Comparison of ENCODE assay signal across 1 cellular context in genomic region chr2:174350018-174350417, GRCh38.
TF ChIP-seq lines count a peak whose summit lies in the region.

No MANE protein-coding gene starts in this region.

TF ChIP-seq in H1, 55 proteins besides CTCF, POLR2A, EP300 and RAD21 (continued from another document):
- TF ChIP-seq, protein P1, sequence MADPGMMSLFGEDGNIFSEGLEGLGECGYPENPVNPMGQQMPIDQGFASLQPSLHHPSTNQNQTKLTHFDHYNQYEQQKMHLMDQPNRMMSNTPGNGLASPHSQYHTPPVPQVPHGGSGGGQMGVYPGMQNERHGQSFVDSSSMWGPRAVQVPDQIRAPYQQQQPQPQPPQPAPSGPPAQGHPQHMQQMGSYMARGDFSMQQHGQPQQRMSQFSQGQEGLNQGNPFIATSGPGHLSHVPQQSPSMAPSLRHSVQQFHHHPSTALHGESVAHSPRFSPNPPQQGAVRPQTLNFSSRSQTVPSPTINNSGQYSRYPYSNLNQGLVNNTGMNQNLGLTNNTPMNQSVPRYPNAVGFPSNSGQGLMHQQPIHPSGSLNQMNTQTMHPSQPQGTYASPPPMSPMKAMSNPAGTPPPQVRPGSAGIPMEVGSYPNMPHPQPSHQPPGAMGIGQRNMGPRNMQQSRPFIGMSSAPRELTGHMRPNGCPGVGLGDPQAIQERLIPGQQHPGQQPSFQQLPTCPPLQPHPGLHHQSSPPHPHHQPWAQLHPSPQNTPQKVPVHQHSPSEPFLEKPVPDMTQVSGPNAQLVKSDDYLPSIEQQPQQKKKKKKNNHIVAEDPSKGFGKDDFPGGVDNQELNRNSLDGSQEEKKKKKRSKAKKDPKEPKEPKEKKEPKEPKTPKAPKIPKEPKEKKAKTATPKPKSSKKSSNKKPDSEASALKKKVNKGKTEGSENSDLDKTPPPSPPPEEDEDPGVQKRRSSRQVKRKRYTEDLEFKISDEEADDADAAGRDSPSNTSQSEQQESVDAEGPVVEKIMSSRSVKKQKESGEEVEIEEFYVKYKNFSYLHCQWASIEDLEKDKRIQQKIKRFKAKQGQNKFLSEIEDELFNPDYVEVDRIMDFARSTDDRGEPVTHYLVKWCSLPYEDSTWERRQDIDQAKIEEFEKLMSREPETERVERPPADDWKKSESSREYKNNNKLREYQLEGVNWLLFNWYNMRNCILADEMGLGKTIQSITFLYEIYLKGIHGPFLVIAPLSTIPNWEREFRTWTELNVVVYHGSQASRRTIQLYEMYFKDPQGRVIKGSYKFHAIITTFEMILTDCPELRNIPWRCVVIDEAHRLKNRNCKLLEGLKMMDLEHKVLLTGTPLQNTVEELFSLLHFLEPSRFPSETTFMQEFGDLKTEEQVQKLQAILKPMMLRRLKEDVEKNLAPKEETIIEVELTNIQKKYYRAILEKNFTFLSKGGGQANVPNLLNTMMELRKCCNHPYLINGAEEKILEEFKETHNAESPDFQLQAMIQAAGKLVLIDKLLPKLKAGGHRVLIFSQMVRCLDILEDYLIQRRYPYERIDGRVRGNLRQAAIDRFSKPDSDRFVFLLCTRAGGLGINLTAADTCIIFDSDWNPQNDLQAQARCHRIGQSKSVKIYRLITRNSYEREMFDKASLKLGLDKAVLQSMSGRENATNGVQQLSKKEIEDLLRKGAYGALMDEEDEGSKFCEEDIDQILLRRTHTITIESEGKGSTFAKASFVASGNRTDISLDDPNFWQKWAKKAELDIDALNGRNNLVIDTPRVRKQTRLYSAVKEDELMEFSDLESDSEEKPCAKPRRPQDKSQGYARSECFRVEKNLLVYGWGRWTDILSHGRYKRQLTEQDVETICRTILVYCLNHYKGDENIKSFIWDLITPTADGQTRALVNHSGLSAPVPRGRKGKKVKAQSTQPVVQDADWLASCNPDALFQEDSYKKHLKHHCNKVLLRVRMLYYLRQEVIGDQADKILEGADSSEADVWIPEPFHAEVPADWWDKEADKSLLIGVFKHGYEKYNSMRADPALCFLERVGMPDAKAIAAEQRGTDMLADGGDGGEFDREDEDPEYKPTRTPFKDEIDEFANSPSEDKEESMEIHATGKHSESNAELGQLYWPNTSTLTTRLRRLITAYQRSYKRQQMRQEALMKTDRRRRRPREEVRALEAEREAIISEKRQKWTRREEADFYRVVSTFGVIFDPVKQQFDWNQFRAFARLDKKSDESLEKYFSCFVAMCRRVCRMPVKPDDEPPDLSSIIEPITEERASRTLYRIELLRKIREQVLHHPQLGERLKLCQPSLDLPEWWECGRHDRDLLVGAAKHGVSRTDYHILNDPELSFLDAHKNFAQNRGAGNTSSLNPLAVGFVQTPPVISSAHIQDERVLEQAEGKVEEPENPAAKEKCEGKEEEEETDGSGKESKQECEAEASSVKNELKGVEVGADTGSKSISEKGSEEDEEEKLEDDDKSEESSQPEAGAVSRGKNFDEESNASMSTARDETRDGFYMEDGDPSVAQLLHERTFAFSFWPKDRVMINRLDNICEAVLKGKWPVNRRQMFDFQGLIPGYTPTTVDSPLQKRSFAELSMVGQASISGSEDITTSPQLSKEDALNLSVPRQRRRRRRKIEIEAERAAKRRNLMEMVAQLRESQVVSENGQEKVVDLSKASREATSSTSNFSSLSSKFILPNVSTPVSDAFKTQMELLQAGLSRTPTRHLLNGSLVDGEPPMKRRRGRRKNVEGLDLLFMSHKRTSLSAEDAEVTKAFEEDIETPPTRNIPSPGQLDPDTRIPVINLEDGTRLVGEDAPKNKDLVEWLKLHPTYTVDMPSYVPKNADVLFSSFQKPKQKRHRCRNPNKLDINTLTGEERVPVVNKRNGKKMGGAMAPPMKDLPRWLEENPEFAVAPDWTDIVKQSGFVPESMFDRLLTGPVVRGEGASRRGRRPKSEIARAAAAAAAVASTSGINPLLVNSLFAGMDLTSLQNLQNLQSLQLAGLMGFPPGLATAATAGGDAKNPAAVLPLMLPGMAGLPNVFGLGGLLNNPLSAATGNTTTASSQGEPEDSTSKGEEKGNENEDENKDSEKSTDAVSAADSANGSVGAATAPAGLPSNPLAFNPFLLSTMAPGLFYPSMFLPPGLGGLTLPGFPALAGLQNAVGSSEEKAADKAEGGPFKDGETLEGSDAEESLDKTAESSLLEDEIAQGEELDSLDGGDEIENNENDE (IDR thresholded peaks at IDR 0.05; ENCODE audit: insufficient replicate concordance, low read length) = peak; percentile 22
TF ChIP-seq in H1: peak in this region for 1.
